Comparison of ENCODE assay signal across 9 cellular contexts in the genomic region with DNA sequence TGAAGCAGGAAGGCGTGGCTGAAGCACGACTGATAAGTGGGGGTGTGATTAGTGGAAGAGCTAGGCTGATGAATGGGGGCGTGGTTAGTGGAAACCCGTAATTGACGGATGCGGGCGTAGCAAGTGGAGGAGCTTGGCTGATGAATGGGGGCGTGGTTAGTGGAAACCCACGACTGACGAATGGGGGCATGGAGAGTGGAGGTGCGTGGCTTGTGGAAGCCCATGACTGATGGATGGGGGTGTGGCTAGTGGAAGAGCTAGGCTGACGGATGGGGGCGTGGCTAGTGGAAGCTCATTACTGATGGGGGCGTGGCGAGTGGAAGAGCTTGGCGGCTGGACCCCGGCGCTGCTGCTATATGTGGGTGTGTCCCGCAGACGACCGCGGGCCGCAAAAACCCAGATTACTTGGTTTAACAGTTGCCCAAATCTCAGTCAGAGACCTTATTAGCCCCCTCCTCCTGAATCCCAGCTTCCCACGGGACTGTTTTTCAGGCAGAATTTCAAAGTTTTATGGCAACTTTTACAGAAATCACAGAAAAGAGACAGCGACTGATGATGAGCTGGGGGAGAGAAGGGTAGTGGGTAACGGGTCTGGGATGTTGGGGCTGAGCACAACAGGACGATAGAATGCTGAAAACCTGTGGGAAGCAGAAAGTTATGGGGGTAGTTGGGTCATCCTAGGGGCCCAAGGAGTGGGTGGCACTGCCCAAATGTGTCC. TPM values are rescaled to one million over a fixed set of nuclear protein-coding genes. Genes with fewer than 3 reads are reported as not detected.
DNase-seq lines count a peak whose midpoint lies in the region; ATAC-seq and TF ChIP-seq lines count a peak whose summit lies in the region.
"Had no signal": no experiment of that assay in that cellular context is flagged by ENCODE, and none has a peak within 500 bp of the region (broad histone marks: within the 10 kb centered on the region; RNA-seq: fewer than 3 reads in every experiment).

No MANE protein-coding gene starts in this region.

- H3K4me3 ChIP-seq in GM06990 (replicated peaks; ENCODE audit: low read depth, low read length) (peak overlapping the region; percentile 28; the same call in 1 of the 2 replicates), thoracic aorta (no peak overlapping the region)
- H3K4me3 ChIP-seq: skin epidermis had no signal

- H3K36me3 ChIP-seq in GM06990 (ENCODE audit: control insufficient read depth, insufficient read depth, low read length) (no peaks in the 10 kb centered on the region), thoracic aorta (no peaks in the 10 kb centered on the region)

- no peak overlapping the region for H3K27ac ChIP-seq in thoracic aorta
- H3K27ac ChIP-seq: skin epidermis had no signal

- no peaks in the 10 kb centered on the region for H3K9me3 ChIP-seq in thoracic aorta

- ATAC-seq in omental fat pad (ENCODE audit: low FRiP score) (peak; percentile 94), thoracic aorta (ENCODE audit: insufficient number of reproducible peaks, low FRiP score, low read depth) (no peak), GM18870 (IDR thresholded peaks at IDR 0.05; ENCODE audit: unreplicated experiment) (no peak)

- H3K27me3 ChIP-seq in GM06990 (replicated peaks; ENCODE audit: control insufficient read depth, insufficient read depth, low read length), result no peaks in the 10 kb centered on the region; the same call in 1 of the 2 replicates
- peaks cover 18% of the 10 kb centered on the region for H3K27me3 ChIP-seq in thoracic aorta (replicated peaks; ENCODE audit: insufficient read depth)

- peaks cover 8 to 20% of the 10 kb centered on the region in 2 donors for H3K4me1 ChIP-seq in thoracic aorta (ENCODE audit: control insufficient read depth in 1 of 2, low read depth in 2 of 2)

- peak; percentile 81 for DNase-seq in GM06990 (ENCODE audit: extremely low read depth, insufficient read length)
- peak; percentile 100 for DNase-seq in NAMALWA (ENCODE audit: low spot score)
- DNase-seq in SIG-M5 treated with dmso at 0.1 percent for 504 hours (lab: John Stamatoyannopoulos, UW; ENCODE audit: unreplicated experiment), result peak; percentile 96
- DNase-seq in activated gamma-delta T cell treated with anti-CD3 and anti-CD28 coated beads, Interleukin-2, amount 50 U/mL, for 16 hours (ENCODE audit: low read depth), result peak; percentile 49
- DNase-seq in germinal center (ENCODE audit: low spot score), result peak; percentile 91
- DNase-seq in omental fat pad (ENCODE audit: low spot score), result peak; percentile 82
- peak; percentile 68 for DNase-seq in thoracic aorta (ENCODE audit: low spot score)

- TF ChIP-seq CTCF in GM06990 (IDR thresholded peaks at IDR 0.05; ENCODE audit: insufficient read depth, low read length, poor library complexity, severe bottlenecking) (no peak), omental fat pad (IDR thresholded peaks at IDR 0.05) (no peak), thoracic aorta (IDR thresholded peaks at IDR 0.05) (no peak)

RNA-seq across cellular contexts. Expression of gene MEIS3, which starts 9.0 kb away (rescaled TPM):
- total RNA-seq in omental fat pad (10 to 100 TPM in 2 of 4 donors, 1 to 10 TPM in 2; 7.3 to 17.2 (median 11.6) TPM), thoracic aorta (10 to 100 TPM in 1 of 2 donors, 1 to 10 TPM in 1; 6.4 to 11.5 TPM)

RNA-seq across cellular contexts. Expression of gene SLC8A2, which starts 43.4 kb away (rescaled TPM):
- 1 to 10 TPM in 1 of 4 donors, under 1 TPM in 2, not detected in 1; 0.19 to 1.4 (median 0.47) TPM for total RNA-seq in omental fat pad
- under 1 TPM in 1 of 2 donors, not detected in 1; 0.28 TPM for total RNA-seq in thoracic aorta

RNA-seq across cellular contexts. Expression of gene KPTN, which starts 55.7 kb away (rescaled TPM):
- total RNA-seq in omental fat pad (1 to 10 TPM; 4.4 to 7.6 (median 5.5) TPM), thoracic aorta (1 to 10 TPM in 1 of 2 donors, under 1 TPM in 1; 0.95 to 1.2 TPM)

Comparison
In these comparisons a context has a peak if more than half of its experiments do, and no peak if none do; other contexts are left out.
1. DNase-seq: peak in every context shown above with its lines; median percentile 100 in NAMALWA; 96 in SIG-M5 treated with dmso at 0.1 percent for 504 hours; 91 in germinal center; 82 in omental fat pad; 81 in GM06990; 68 in thoracic aorta; 49 in activated gamma-delta T cell treated with anti-CD3 and anti-CD28 coated beads, Interleukin-2, amount 50 U/mL, for 16 hours.